ENCODE assay signal across 22 cellular contexts in the genomic region with DNA sequence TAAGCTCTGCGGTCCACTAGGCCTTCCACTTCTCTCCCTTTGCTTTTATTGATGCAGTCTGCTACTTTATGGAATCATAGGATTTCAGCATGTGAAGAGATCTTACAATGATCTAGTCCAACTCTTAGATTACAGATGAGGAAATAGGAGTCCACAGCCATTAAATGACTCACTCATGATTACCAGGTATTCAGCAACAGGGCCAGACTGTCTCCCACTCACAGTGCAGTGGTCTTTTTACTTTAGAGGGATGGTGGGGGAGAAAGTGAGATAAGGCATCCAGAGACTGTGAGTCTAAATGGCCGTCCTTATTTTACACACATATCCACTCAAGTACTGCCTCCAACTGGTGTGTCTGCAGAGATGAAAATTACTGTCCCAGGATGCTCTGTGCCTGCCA.
"Had no signal": no experiment of that assay in that cellular context is flagged by ENCODE, and none has a peak within 500 bp of the region (broad histone marks: within the 10 kb centered on the region; RNA-seq: fewer than 3 reads in every experiment).

No MANE protein-coding gene starts in this region.

- H3K36me3 ChIP-seq: gastrocnemius medialis, left ventricle myocardium inferior, neutrophil, uterus, WERI-Rb-1 had no signal

- H3K9me3 ChIP-seq: gastrocnemius medialis, left ventricle myocardium inferior, neutrophil, tibial artery, uterus had no signal

- H3K9ac ChIP-seq: parathyroid adenoma had no signal

- H3K4me1 ChIP-seq: gastrocnemius medialis, parathyroid adenoma, tibial artery, uterus had no signal

- H3K27me3 Mint-ChIP-seq: activated CD4-positive, alpha-beta memory T cell treated with anti-CD3 and anti-CD28 coated beads for 36 hours; activated CD4-positive, alpha-beta T cell treated with anti-CD3 and anti-CD28 coated beads for 36 hours; activated CD8-positive, alpha-beta memory T cell treated with anti-CD3 and anti-CD28 coated beads, Interleukin-2, amount 10 ng/mL, durations not matched to agents 7 days and 5 days; dendritic cell treated with granulocyte-macrophage colony-stimulating factor and Interleukin-4, amounts not matched to agents 40 ng/mL and 50 ng/mL, for 4 days; memory B cell; naive thymus-derived CD8-positive, alpha-beta T cell; stimulated activated naive B cell treated with anti-CD40 and anti-IgM and Interleukin-4, amounts not matched to agents 10 μg/mL and 1 μg/mL and 100 μg/mL, for 72 hours had no signal

- H3K27ac ChIP-seq: epithelial cell of prostate, gastrocnemius medialis, left ventricle myocardium inferior, neutrophil, parathyroid adenoma, tibial artery, uterus, WERI-Rb-1 had no signal

- H3K36me3 Mint-ChIP-seq: activated CD4-positive, alpha-beta memory T cell treated with anti-CD3 and anti-CD28 coated beads for 36 hours; activated CD8-positive, alpha-beta memory T cell treated with anti-CD3 and anti-CD28 coated beads, Interleukin-2, amount 10 ng/mL, durations not matched to agents 7 days and 5 days; brain had no signal

- H3K4me3 Mint-ChIP-seq: activated CD4-positive, alpha-beta memory T cell treated with anti-CD3 and anti-CD28 coated beads for 36 hours; activated CD4-positive, alpha-beta T cell treated with anti-CD3 and anti-CD28 coated beads for 36 hours; activated CD8-positive, alpha-beta memory T cell treated with anti-CD3 and anti-CD28 coated beads, Interleukin-2, amount 10 ng/mL, durations not matched to agents 7 days and 5 days; brain; dendritic cell treated with granulocyte-macrophage colony-stimulating factor and Interleukin-4, amounts not matched to agents 40 ng/mL and 50 ng/mL, for 4 days; memory B cell; naive thymus-derived CD8-positive, alpha-beta T cell; stimulated activated naive B cell treated with anti-CD40 and anti-IgM and Interleukin-4, amounts not matched to agents 10 μg/mL and 1 μg/mL and 100 μg/mL, for 72 hours had no signal

- DNase-seq: activated CD4-positive, alpha-beta memory T cell treated with anti-CD3 and anti-CD28 coated beads for 36 hours; activated CD4-positive, alpha-beta T cell treated with anti-CD3 and anti-CD28 coated beads for 36 hours; activated CD8-positive, alpha-beta memory T cell treated with anti-CD3 and anti-CD28 coated beads, Interleukin-2, amount 10 ng/mL, durations not matched to agents 7 days and 5 days; activated naive CD4-positive, alpha-beta T cell treated with anti-CD3 and anti-CD28 coated beads, Interleukin-2, amount 50 U/mL, for 16 hours; activated T-cell treated with anti-CD3 and anti-CD28 coated beads, Interleukin-2, amount 50 U/mL, for 1 hour; amygdala; effector memory CD4-positive, alpha-beta T cell; gastrocnemius medialis; left ventricle myocardium inferior; naive thymus-derived CD8-positive, alpha-beta T cell; stimulated activated CD4-positive, alpha-beta T cell treated with anti-CD3 and anti-CD28 coated beads, Interleukin-2, amount 100 ng/mL, for 48 hours; stimulated activated naive B cell treated with anti-CD40 and anti-IgM and Interleukin-4, amounts not matched to agents 10 μg/mL and 1 μg/mL and 100 μg/mL, for 72 hours; tibial artery; uterus; WERI-Rb-1 had no signal

- H3K27ac Mint-ChIP-seq: activated CD4-positive, alpha-beta memory T cell treated with anti-CD3 and anti-CD28 coated beads for 36 hours; activated CD4-positive, alpha-beta T cell treated with anti-CD3 and anti-CD28 coated beads for 36 hours; activated CD8-positive, alpha-beta memory T cell treated with anti-CD3 and anti-CD28 coated beads, Interleukin-2, amount 10 ng/mL, durations not matched to agents 7 days and 5 days; activated T-helper 2 cell treated with anti-CD3 and anti-CD28 coated beads, Interferon-gamma antibody, Interleukin-2, Interleukin-4, amounts not matched to agents 10 μg/mL and 5 μg/mL and 100 μg/mL, durations not matched to agents 14 hours and 24 hours and 36 hours; dendritic cell treated with granulocyte-macrophage colony-stimulating factor and Interleukin-4, amounts not matched to agents 40 ng/mL and 50 ng/mL, for 4 days; stimulated activated naive B cell treated with anti-CD40 and anti-IgM and Interleukin-4, amounts not matched to agents 10 μg/mL and 1 μg/mL and 100 μg/mL, for 72 hours had no signal

- H3K4me3 ChIP-seq: gastrocnemius medialis, left ventricle myocardium inferior, tibial artery, uterus had no signal

- ATAC-seq: activated CD4-positive, alpha-beta T cell treated with anti-CD3 and anti-CD28 coated beads for 36 hours; activated CD8-positive, alpha-beta memory T cell treated with anti-CD3 and anti-CD28 coated beads, Interleukin-2, amount 10 ng/mL, durations not matched to agents 7 days and 5 days; gastrocnemius medialis; naive thymus-derived CD8-positive, alpha-beta T cell; stimulated activated naive B cell treated with anti-CD40 and anti-IgM and Interleukin-4, amounts not matched to agents 10 μg/mL and 1 μg/mL and 100 μg/mL, for 72 hours had no signal

- H2AFZ ChIP-seq: parathyroid adenoma had no signal

- H3K27me3 ChIP-seq: gastrocnemius medialis, neutrophil, tibial artery, uterus had no signal
